Comparison of ENCODE assay signal across 14 cellular contexts in the genomic region with DNA sequence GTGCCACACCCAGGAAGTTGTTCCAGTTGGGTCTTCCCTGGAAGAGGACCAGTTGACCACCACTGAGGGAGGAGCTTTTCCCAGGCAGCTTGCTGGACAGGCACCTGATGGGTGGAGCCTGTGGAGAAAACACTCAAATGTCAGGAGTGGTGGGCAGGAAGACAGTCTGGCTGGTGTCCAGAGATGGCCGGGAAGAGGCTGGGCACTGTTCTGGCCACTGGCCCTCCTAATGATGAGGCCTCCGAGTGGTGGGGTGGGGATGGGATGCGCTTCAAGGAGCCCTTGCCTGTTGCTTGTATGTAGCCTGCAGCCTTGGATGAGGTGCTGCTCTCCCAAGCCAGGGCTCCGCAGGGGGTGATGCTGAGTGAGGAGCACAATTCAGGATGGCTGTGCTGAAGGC. TPM values are rescaled to one million over a fixed set of nuclear protein-coding genes. Genes with fewer than 3 reads are reported as not detected.
DNase-seq lines count a peak whose midpoint lies in the region; ATAC-seq, FAIRE-seq and TF ChIP-seq lines count a peak whose summit lies in the region.
"Had no signal": no experiment of that assay in that cellular context is flagged by ENCODE, and none has a peak within 500 bp of the region (broad histone marks: within the 10 kb centered on the region; RNA-seq: fewer than 3 reads in every experiment).

No MANE protein-coding gene starts in this region.

- TF ChIP-seq POLR2A in A549 (IDR thresholded peaks at IDR 0.05; ENCODE audit: low read length) (no peak), esophagus muscularis mucosa (IDR thresholded peaks at IDR 0.05; ENCODE audit: low read depth) (no peak)

- POLR2A ChIA-PET in A549 (lab: Yijun Ruan, JAX), result no interaction called here

- peaks cover 41% of the 10 kb centered on the region for H3K4me1 ChIP-seq in A549
- peaks cover 85 to 100% (median 100%) of the 10 kb centered on the region in 4 donors for H3K4me1 ChIP-seq in esophagus muscularis mucosa

- in situ Hi-C loops in GM13977 (cut with MboI; ENCODE audit: low pct_unique_long_range_greater_than_20kb, low sequenced_read_pairs, unreplicated experiment), result no loop called here

- CTCF ChIA-PET in A549 (lab: Yijun Ruan, JAX), result interaction anchor here (0.6 kb wide), 1 partner anchor 105 kb away, joined by 3 read pairs; no protein-coding TSS in a partner anchor

- no peak for FAIRE-seq in A549 (lab: Jason Lieb, UNC)
- FAIRE-seq: HepG2 had no signal

- WGBS in A549 (ENCODE audit: missing lambda C conversion rate), result 83% methylated on average over 4 of the region's 4 CpGs
- 52% methylated on average over 4 of the region's 4 CpGs for WGBS in esophagus muscularis mucosa

- TF ChIP-seq CTCF in A549 (IDR thresholded peaks at IDR 0.05) (no peak), esophagus muscularis mucosa (IDR thresholded peaks at IDR 0.05) (no peak), GM13977 (IDR thresholded peaks at IDR 0.05; ENCODE audit: extremely low read depth, insufficient read depth, missing control alignments) (no peak)

- intact Hi-C loops in esophagus muscularis mucosa (cut with DNase I), result no loop called here

- peaks cover 26 to 67% (median 51%) of the 10 kb centered on the region in 4 donors for H3K36me3 ChIP-seq in esophagus muscularis mucosa

- TF ChIP-seq RAD21 in A549 (conservative IDR thresholded peaks at IDR 0.05 in 1 of 2, IDR thresholded peaks at IDR 0.05 in 1 of 2), result no peak

- H3K27ac ChIP-seq in A549 (0 out of 6 replicates have a peak overlapping the region, but pooled peaks of 1 of the 2 experiments have one; percentile 20), esophagus muscularis mucosa (replicated peaks in 1 of 4) (peak overlapping the region; percentile 79 to 98 (median 92))
- H3K27ac ChIP-seq: epithelial cell of prostate, SJCRH30 had no signal

- 0 out of 3 replicates have a peak overlapping the region, but pooled peaks have one; percentile 9 for H3K4me2 ChIP-seq in A549

- ATAC-seq in A549, result no peak
- ATAC-seq: HepG2 had no signal

- no peaks in the 10 kb centered on the region for H3K9me3 ChIP-seq in A549
- H3K9me3 ChIP-seq in esophagus muscularis mucosa, result no peaks in the 10 kb centered on the region
- H3K9me3 ChIP-seq: SJCRH30 had no signal

- DNase-seq in A549 (ENCODE audit: low read depth in 1 of 2, low spot score in 1 of 2), result no peak
- DNase-seq in esophagus muscularis mucosa (ENCODE audit: extremely low spot score), result no peak
- DNase-seq in renal cortical epithelial cell (ENCODE audit: low read depth), result peak; percentile 52
- DNase-seq in GM13977 (ENCODE audit: low spot score), result no peak
- DNase-seq in NOMO-1 (lab: John Stamatoyannopoulos, UW; ENCODE audit: unreplicated experiment in 2 of 2), result no peak
- no peak for DNase-seq in cortex of kidney (lab: John Stamatoyannopoulos, UW)
- no peak for DNase-seq in cerebellar nuclear complex (lab: John Stamatoyannopoulos, UW)
- DNase-seq: GF-D8, NCI-H1417 treated with DMSO at 0.1 percent for 48 hours, NCI-H69, SJCRH30 had no signal

- H3K27me3 ChIP-seq in esophagus muscularis mucosa, result no peaks in the 10 kb centered on the region
- H3K27me3 ChIP-seq: SJCRH30 had no signal

- H3K4me3 ChIP-seq in A549, result no peak overlapping the region
- H3K4me3 ChIP-seq in esophagus muscularis mucosa, result no peak overlapping the region
- H3K4me3 ChIP-seq: SJCRH30 had no signal

- TF ChIP-seq EP300 in A549 (IDR thresholded peaks at IDR 0.05) (no peak), esophagus muscularis mucosa (IDR thresholded peaks at IDR 0.05) (no peak)

TF ChIP-seq in A549, 52 proteins besides CTCF, POLR2A, EP300 and RAD21 (continues in another document):
- TF ChIP-seq HOXB5 (CRISPR knock-in tag; IDR thresholded peaks at IDR 0.05), result no peak
- TF ChIP-seq, protein P1, sequence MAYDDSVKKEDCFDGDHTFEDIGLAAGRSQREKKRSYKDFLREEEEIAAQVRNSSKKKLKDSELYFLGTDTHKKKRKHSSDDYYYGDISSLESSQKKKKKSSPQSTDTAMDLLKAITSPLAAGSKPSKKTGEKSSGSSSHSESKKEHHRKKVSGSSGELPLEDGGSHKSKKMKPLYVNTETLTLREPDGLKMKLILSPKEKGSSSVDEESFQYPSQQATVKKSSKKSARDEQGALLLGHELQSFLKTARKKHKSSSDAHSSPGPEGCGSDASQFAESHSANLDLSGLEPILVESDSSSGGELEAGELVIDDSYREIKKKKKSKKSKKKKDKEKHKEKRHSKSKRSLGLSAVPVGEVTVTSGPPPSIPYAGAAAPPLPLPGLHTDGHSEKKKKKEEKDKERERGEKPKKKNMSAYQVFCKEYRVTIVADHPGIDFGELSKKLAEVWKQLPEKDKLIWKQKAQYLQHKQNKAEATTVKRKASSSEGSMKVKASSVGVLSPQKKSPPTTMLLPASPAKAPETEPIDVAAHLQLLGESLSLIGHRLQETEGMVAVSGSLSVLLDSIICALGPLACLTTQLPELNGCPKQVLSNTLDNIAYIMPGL (CRISPR knock-in tag; IDR thresholded peaks at IDR 0.05; ENCODE audit: borderline replicate concordance), result no peak
- TF ChIP-seq, protein P2, sequence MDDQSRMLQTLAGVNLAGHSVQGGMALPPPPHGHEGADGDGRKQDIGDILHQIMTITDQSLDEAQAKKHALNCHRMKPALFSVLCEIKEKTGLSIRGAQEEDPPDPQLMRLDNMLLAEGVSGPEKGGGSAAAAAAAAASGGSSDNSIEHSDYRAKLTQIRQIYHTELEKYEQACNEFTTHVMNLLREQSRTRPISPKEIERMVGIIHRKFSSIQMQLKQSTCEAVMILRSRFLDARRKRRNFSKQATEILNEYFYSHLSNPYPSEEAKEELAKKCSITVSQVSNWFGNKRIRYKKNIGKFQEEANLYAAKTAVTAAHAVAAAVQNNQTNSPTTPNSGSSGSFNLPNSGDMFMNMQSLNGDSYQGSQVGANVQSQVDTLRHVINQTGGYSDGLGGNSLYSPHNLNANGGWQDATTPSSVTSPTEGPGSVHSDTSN (IDR thresholded peaks at IDR 0.05), result no peak
- no peak for TF ChIP-seq CEBPB (IDR thresholded peaks at IDR 0.05)
- TF ChIP-seq ESRRA (IDR thresholded peaks at IDR 0.05; ENCODE audit: borderline replicate concordance, low read length), result no peak
- TF ChIP-seq CHD4 (IDR thresholded peaks at IDR 0.05; ENCODE audit: borderline replicate concordance), result no peak

TF ChIP-seq in PFSK-1, 5 proteins besides CTCF, POLR2A, EP300 and RAD21 (continues in another document):
- TF ChIP-seq SIN3A (IDR thresholded peaks at IDR 0.05; ENCODE audit: borderline replicate concordance, insufficient read depth, low read length) (no peak), FOXP2 (optimal IDR thresholded peaks at IDR 0.05; ENCODE audit: borderline replicate concordance, extremely low read depth, extremely low read length, insufficient read depth) (peak; percentile 7)
- TF ChIP-seq, protein P3, sequence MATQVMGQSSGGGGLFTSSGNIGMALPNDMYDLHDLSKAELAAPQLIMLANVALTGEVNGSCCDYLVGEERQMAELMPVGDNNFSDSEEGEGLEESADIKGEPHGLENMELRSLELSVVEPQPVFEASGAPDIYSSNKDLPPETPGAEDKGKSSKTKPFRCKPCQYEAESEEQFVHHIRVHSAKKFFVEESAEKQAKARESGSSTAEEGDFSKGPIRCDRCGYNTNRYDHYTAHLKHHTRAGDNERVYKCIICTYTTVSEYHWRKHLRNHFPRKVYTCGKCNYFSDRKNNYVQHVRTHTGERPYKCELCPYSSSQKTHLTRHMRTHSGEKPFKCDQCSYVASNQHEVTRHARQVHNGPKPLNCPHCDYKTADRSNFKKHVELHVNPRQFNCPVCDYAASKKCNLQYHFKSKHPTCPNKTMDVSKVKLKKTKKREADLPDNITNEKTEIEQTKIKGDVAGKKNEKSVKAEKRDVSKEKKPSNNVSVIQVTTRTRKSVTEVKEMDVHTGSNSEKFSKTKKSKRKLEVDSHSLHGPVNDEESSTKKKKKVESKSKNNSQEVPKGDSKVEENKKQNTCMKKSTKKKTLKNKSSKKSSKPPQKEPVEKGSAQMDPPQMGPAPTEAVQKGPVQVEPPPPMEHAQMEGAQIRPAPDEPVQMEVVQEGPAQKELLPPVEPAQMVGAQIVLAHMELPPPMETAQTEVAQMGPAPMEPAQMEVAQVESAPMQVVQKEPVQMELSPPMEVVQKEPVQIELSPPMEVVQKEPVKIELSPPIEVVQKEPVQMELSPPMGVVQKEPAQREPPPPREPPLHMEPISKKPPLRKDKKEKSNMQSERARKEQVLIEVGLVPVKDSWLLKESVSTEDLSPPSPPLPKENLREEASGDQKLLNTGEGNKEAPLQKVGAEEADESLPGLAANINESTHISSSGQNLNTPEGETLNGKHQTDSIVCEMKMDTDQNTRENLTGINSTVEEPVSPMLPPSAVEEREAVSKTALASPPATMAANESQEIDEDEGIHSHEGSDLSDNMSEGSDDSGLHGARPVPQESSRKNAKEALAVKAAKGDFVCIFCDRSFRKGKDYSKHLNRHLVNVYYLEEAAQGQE (IDR thresholded peaks at IDR 0.05; ENCODE audit: insufficient read depth in 1 of 2, low read depth in 2 of 2, low read length in 2 of 2), result no peak

RNA-seq across cellular contexts. Expression of a gene that starts 12.3 kb away (rescaled TPM):
- polyA plus RNA-seq in A549 (2011; rRNA removed) (2.8 and 2.9 TPM in 2 replicates), A549 (2017; fragmentation: RNase III; extraction: RNeasy Plus Mini Kit Qiagen cat#74134 plus additional on column Dnase treatment) (3.7 to 3.9 TPM (median 3.8 TPM) in 3 replicates)
- 3.2 and 4.1 TPM in 2 replicates for polyA plus RNA-seq in A549 (2012; cell fraction: cytosol; rRNA removed)
- polyA plus RNA-seq in A549 (2012; cell fraction: nucleus; rRNA removed), result 14.3 and 16.2 TPM in 2 replicates
- polyA minus RNA-seq in A549 (2011; rRNA and poly(A)+ RNA removed), result 3.8 and 4.9 TPM in 2 replicates
- polyA plus RNA-seq in PFSK-1 (2012; ENCODE audit: insufficient read length, low read depth), result 20.4 TPM
- total RNA-seq in esophagus muscularis mucosa (100 to 1,000 TPM in 1 of 4 donors, 10 to 100 TPM in 3; 41.5 to 103 (median 51.2) TPM), renal cortical epithelial cell (8.7 and 11.9 TPM in 2 replicates)

RNA-seq across cellular contexts. Expression of a gene that starts 28.6 kb away (rescaled TPM):
- polyA plus RNA-seq in A549 (2011; rRNA removed) (8.5 and 11.1 TPM in 2 replicates), A549 (2017; fragmentation: RNase III; extraction: RNeasy Plus Mini Kit Qiagen cat#74134 plus additional on column Dnase treatment) (24.9 to 25.4 TPM (median 25.3 TPM) in 3 replicates)
- 27.5 and 29.2 TPM in 2 replicates for polyA plus RNA-seq in A549 (2012; cell fraction: cytosol; rRNA removed)
- polyA plus RNA-seq in A549 (2012; cell fraction: nucleus; rRNA removed), result 210 and 257 TPM in 2 replicates
- 7.9 and 8.3 TPM in 2 replicates for polyA minus RNA-seq in A549 (2011; rRNA and poly(A)+ RNA removed)
- 9.0 TPM for polyA plus RNA-seq in PFSK-1 (2012; ENCODE audit: insufficient read length, low read depth)
- total RNA-seq in esophagus muscularis mucosa (1 to 10 TPM in 3 of 4 donors, under 1 TPM in 1; 0.78 to 4.4 (median 2.0) TPM), renal cortical epithelial cell (0.60 and 5.7 TPM in 2 replicates)

RNA-seq across cellular contexts. Expression of a gene that starts 57.7 kb away (rescaled TPM):
- polyA plus RNA-seq in A549 (2011; rRNA removed) (2.7 and 3.3 TPM in 2 replicates), A549 (2017; fragmentation: RNase III; extraction: RNeasy Plus Mini Kit Qiagen cat#74134 plus additional on column Dnase treatment) (2.4 to 2.8 TPM (median 2.7 TPM) in 3 replicates)
- polyA plus RNA-seq in A549 (2012; cell fraction: cytosol; rRNA removed), result 3.8 and 5.4 TPM in 2 replicates
- 9.0 and 11.5 TPM in 2 replicates for polyA plus RNA-seq in A549 (2012; cell fraction: nucleus; rRNA removed)
- 5.3 and 6.3 TPM in 2 replicates for polyA minus RNA-seq in A549 (2011; rRNA and poly(A)+ RNA removed)
- polyA plus RNA-seq in PFSK-1 (2012; ENCODE audit: insufficient read length, low read depth), result 10.6 TPM
- total RNA-seq in esophagus muscularis mucosa (10 to 100 TPM in 3 of 4 donors, 1 to 10 TPM in 1; 10.0 to 14.7 (median 11.0) TPM), renal cortical epithelial cell (0.35 and 1.1 TPM in 2 replicates)
